11 cellular contexts compared by ENCODE assay signal in genomic region chr10:61663466-61663865, GRCh38. TPM values are rescaled to one million over a fixed set of nuclear protein-coding genes. Genes with fewer than 3 reads are reported as not detected.
DNase-seq lines count a peak whose midpoint lies in the region; ATAC-seq, FAIRE-seq and TF ChIP-seq lines count a peak whose summit lies in the region.
"Had no signal": no experiment of that assay in that cellular context is flagged by ENCODE, and none has a peak within 500 bp of the region (broad histone marks: within the 10 kb centered on the region; RNA-seq: fewer than 3 reads in every experiment).

No MANE protein-coding gene starts in this region.

- DNase-seq in NCI-H748 (lab: John Stamatoyannopoulos, UW; ENCODE audit: unreplicated experiment) (peak; percentile 36), NCI-H748 treated with DMSO at 0.1 percent for 48 hours (lab: John Stamatoyannopoulos, UW) (no peak), tibial artery (no peak), HTR-8/SVneo (ENCODE audit: insufficient read length, low spot score) (no peak)
- DNase-seq: activated T-cell treated with anti-CD3 and anti-CD28 coated beads for 4 hours, NCI-H226 had no signal

- no peaks in the 10 kb centered on the region for H3K9me3 Mint-ChIP-seq in stimulated activated memory B cell treated with anti-CD40 and anti-IgM and Interleukin-4, amounts not matched to agents 10 μg/mL and 1 μg/mL and 100 μg/mL, for 72 hours

- H3K4me3 ChIP-seq in ectodermal cell (ENCODE audit: insufficient read depth, low read depth, low read length): peak overlapping the region; percentile 64
- peak overlapping the region; percentile 30 to 83 for H3K4me3 ChIP-seq in muscle layer of duodenum (ENCODE audit: low read depth in 1 of 2, low read length in 2 of 2)
- peak overlapping the region; percentile 59 to 61 for H3K4me3 ChIP-seq in tibial artery

- H3K9me3 ChIP-seq in ectodermal cell (ENCODE audit: control insufficient read depth, low read length) (no peaks in the 10 kb centered on the region), muscle layer of duodenum (ENCODE audit: control insufficient read depth in 1 of 2, low read length in 2 of 2) (no peaks in the 10 kb centered on the region), tibial artery (no peaks in the 10 kb centered on the region)

- H3K36me3 Mint-ChIP-seq in stimulated activated memory B cell treated with anti-CD40 and anti-IgM and Interleukin-4, amounts not matched to agents 10 μg/mL and 1 μg/mL and 100 μg/mL, for 72 hours: no peaks in the 10 kb centered on the region

- H3K4me3 Mint-ChIP-seq in stimulated activated memory B cell treated with anti-CD40 and anti-IgM and Interleukin-4, amounts not matched to agents 10 μg/mL and 1 μg/mL and 100 μg/mL, for 72 hours: no peak overlapping the region

- FAIRE-seq in HTR-8/SVneo (lab: Jason Lieb, UNC): no peak

- TF ChIP-seq CTCF in tibial artery (IDR thresholded peaks at IDR 0.05): no peak

- H3K27me3 ChIP-seq in ectodermal cell (ENCODE audit: control insufficient read depth, insufficient read depth, low read length, poor library complexity, severe bottlenecking): peaks cover 17% of the 10 kb centered on the region
- H3K27me3 ChIP-seq in muscle layer of duodenum (ENCODE audit: low read depth, low read length): no peaks in the 10 kb centered on the region
- no peaks in the 10 kb centered on the region for H3K27me3 ChIP-seq in tibial artery

- H3K27ac Mint-ChIP-seq in stimulated activated memory B cell treated with anti-CD40 and anti-IgM and Interleukin-4, amounts not matched to agents 10 μg/mL and 1 μg/mL and 100 μg/mL, for 72 hours: no peak overlapping the region

- H3K27ac ChIP-seq in ectodermal cell (ENCODE audit: insufficient read depth, low read depth, low read length, poor library complexity, severe bottlenecking) (no peak overlapping the region), muscle layer of duodenum (ENCODE audit: low read length) (no peak overlapping the region), tibial artery (peak overlapping the region; percentile 63 to 69)
- H3K27ac ChIP-seq: KMS-11 had no signal

- WGBS in ectodermal cell, 2 experiments: 89 to 93% methylated on average over 3 of the region's 3 CpGs

- intact Hi-C loops in tibial artery (cut with DNase I; ENCODE audit: low total_unique reads): no loop called here

- H3K4me1 ChIP-seq in ectodermal cell (ENCODE audit: control insufficient read depth, insufficient read depth, low read length) (no peaks in the 10 kb centered on the region), muscle layer of duodenum (ENCODE audit: control insufficient read depth in 1 of 2, insufficient read depth in 2 of 2, low read length in 2 of 2) (no peaks in the 10 kb centered on the region), tibial artery (peaks cover 0 to 9% (median 0%) of the 10 kb centered on the region in 4 donors)

- peaks cover 18% of the 10 kb centered on the region for H3K27me3 Mint-ChIP-seq in stimulated activated memory B cell treated with anti-CD40 and anti-IgM and Interleukin-4, amounts not matched to agents 10 μg/mL and 1 μg/mL and 100 μg/mL, for 72 hours

- H3K4me1 Mint-ChIP-seq in stimulated activated memory B cell treated with anti-CD40 and anti-IgM and Interleukin-4, amounts not matched to agents 10 μg/mL and 1 μg/mL and 100 μg/mL, for 72 hours: no peaks in the 10 kb centered on the region

- no peaks in the 10 kb centered on the region for H3K36me3 ChIP-seq in ectodermal cell (ENCODE audit: control insufficient read depth, insufficient read depth, low read length)
- H3K36me3 ChIP-seq in muscle layer of duodenum (ENCODE audit: control insufficient read depth in 1 of 2, insufficient read depth in 2 of 2, low read length in 2 of 2): no peaks in the 10 kb centered on the region
- H3K36me3 ChIP-seq in tibial artery: no peaks in the 10 kb centered on the region

- no peak for ATAC-seq in stimulated activated memory B cell treated with anti-CD40 and anti-IgM and Interleukin-4, amounts not matched to agents 10 μg/mL and 1 μg/mL and 100 μg/mL, for 72 hours
- no peak for ATAC-seq in GM21717 (IDR thresholded peaks at IDR 0.05; ENCODE audit: unreplicated experiment)

RNA-seq across cellular contexts. Expression of gene CABCOCO1, which starts 0.7 kb away (rescaled TPM):
- polyA plus RNA-seq in ectodermal cell (2013, experiment 1 of 4): not detected
- 0.32 TPM for polyA plus RNA-seq in ectodermal cell (2013, experiment 2 of 4)
- polyA plus RNA-seq in ectodermal cell (2013, experiment 3 of 4): not detected
- polyA plus RNA-seq in ectodermal cell (2013, experiment 4 of 4): 0.61 TPM

Comparison
In these comparisons a context has a peak if more than half of its experiments do, and no peak if none do; other contexts are left out.
1. H3K27ac ChIP-seq: peak in tibial artery (2 of 2); none in ectodermal cell (single experiment) and muscle layer of duodenum (single experiment).
2. Peak in every context shown above with its lines, with median percentiles within 50 percentile points of each other: H3K4me3 ChIP-seq.